ENCODE assay signal across 11 cellular contexts in genomic region chr13:75359266-75359665, GRCh38.
A peak's percentile ranks its signal among the peaks of the same experiment; 100 is the strongest.
DNase-seq lines count a peak whose midpoint lies in the region; ATAC-seq lines count a peak whose summit lies in the region.
"Had no signal": no experiment of that assay in that cellular context is flagged by ENCODE, and none has a peak within 500 bp of the region (broad histone marks: within the 10 kb centered on the region; RNA-seq: fewer than 3 reads in every experiment).

No MANE protein-coding gene starts in this region.

- H3K4me1 ChIP-seq in effector memory CD4-positive, alpha-beta T cell (ENCODE audit: control insufficient read depth, insufficient read depth, low read length, poor library complexity, severe bottlenecking), result no peaks in the 10 kb centered on the region
- H3K4me1 ChIP-seq: thyroid gland had no signal

- no peaks in the 10 kb centered on the region for H3K36me3 ChIP-seq in effector memory CD4-positive, alpha-beta T cell (ENCODE audit: control insufficient read depth, insufficient read depth, low read length)
- H3K36me3 ChIP-seq: thyroid gland had no signal

- H3K4me3 ChIP-seq in effector memory CD4-positive, alpha-beta T cell (ENCODE audit: insufficient read depth, low read depth, low read length, poor library complexity, severe bottlenecking), result no peak overlapping the region
- H3K4me3 ChIP-seq: thyroid gland had no signal

- DNase-seq in ACHN, result peak; percentile 96
- peak; percentile 24 for DNase-seq in HK-2 (ENCODE audit: unreplicated experiment)
- DNase-seq in amniotic stem cell (lab: John Stamatoyannopoulos, UW), result peak; percentile 80
- peak; percentile 47 for DNase-seq in iPS DF 19.7 (ENCODE audit: low read depth, low spot score)
- DNase-seq in activated CD4-positive, alpha-beta T cell treated with anti-CD3 and anti-CD28 coated beads, Interleukin-2, amount 50 U/mL, for 1 hour, result no peak
- no peak for DNase-seq in effector memory CD4-positive, alpha-beta T cell
- DNase-seq: left colon, NCI-H2107, thyroid gland had no signal

- H3K9me3 ChIP-seq in effector memory CD4-positive, alpha-beta T cell (ENCODE audit: control insufficient read depth, low read length), result no peaks in the 10 kb centered on the region
- H3K9me3 ChIP-seq: thyroid gland had no signal

- in situ Hi-C loops in ACHN (cut with HindIII; ENCODE audit: low pct_ligation_motif_present, low pct_unique_long_range_greater_than_20kb, low sequenced_read_pairs), result no loop called here

- ATAC-seq in GM21528 (IDR thresholded peaks at IDR 0.05; ENCODE audit: low FRiP score, unreplicated experiment), result no peak
- no peak for ATAC-seq in GM21423 (IDR thresholded peaks at IDR 0.05; ENCODE audit: unreplicated experiment)
- ATAC-seq: left colon had no signal

- no peak overlapping the region for H3K27ac ChIP-seq in effector memory CD4-positive, alpha-beta T cell (ENCODE audit: insufficient read depth, low read length, poor library complexity, severe bottlenecking)
- H3K27ac ChIP-seq: thyroid gland had no signal

- no peaks in the 10 kb centered on the region for H3K27me3 ChIP-seq in effector memory CD4-positive, alpha-beta T cell (replicated peaks; ENCODE audit: control insufficient read depth, insufficient read depth, low read length, poor library complexity, severe bottlenecking)
- H3K27me3 ChIP-seq: thyroid gland had no signal

Comparison
In these comparisons a context has a peak if more than half of its experiments do, and no peak if none do; other contexts are left out.
1. DNase-seq: peak in ACHN (single experiment), HK-2 (single experiment), amniotic stem cell (single experiment) and iPS DF 19.7 (single experiment); none in activated CD4-positive, alpha-beta T cell treated with anti-CD3 and anti-CD28 coated beads, Interleukin-2, amount 50 U/mL, for 1 hour (single experiment) and effector memory CD4-positive, alpha-beta T cell (0 of 3).